ENCODE assay signal across 6 cellular contexts in genomic region chr4:158678767-158679166, GRCh38.
"Had no signal": no experiment of that assay in that cellular context is flagged by ENCODE, and none has a peak within 500 bp of the region (broad histone marks: within the 10 kb centered on the region; RNA-seq: fewer than 3 reads in every experiment).

No MANE protein-coding gene starts in this region.

- DNase-seq: IMR-90, KBM-7 had no signal

- H3K4me3 ChIP-seq: K562 had no signal

- FAIRE-seq: HepG2, HTR-8/SVneo had no signal

- ATAC-seq: HepG2, K562 had no signal

- H3K27ac ChIP-seq: HL-60 had no signal
